8 cellular contexts compared by ENCODE assay signal in genomic region chr3:150410311-150411105, GRCh38. TPM values are rescaled to one million over a fixed set of nuclear protein-coding genes. Genes with fewer than 3 reads are reported as not detected.
DNase-seq lines count a peak whose midpoint lies in the region; ATAC-seq, FAIRE-seq and TF ChIP-seq lines count a peak whose summit lies in the region.

No MANE protein-coding gene starts in this region.

- H3K27ac Mint-ChIP-seq in activated naive CD4-positive, alpha-beta T cell treated with anti-CD3 and anti-CD28 coated beads, Interleukin-2, amount 50 U/mL, for 72 hours: peak overlapping the region; percentile 36 to 98
- H3K27ac Mint-ChIP-seq in glutamatergic neuron (ENCODE audit: unreplicated experiment): peak overlapping the region; percentile 86

- H3K27me3 ChIP-seq in H7 (ENCODE audit: control insufficient read depth, insufficient read depth, low read length): no peaks in the 10 kb centered on the region

- FAIRE-seq in RCC 7860 (lab: Jason Lieb, UNC): no peak

- no peaks in the 10 kb centered on the region; the same call in 1 of the 2 replicates for H3K36me3 ChIP-seq in H7 (replicated peaks; ENCODE audit: control insufficient read depth, insufficient read depth, low read length)

- peak overlapping the region; percentile 87 for H3K4me3 ChIP-seq in H7 (ENCODE audit: insufficient read depth, low read depth, low read length)

- DNase-seq in H7 (peak; percentile 51), RCC 7860 (ENCODE audit: low spot score) (peak; percentile 39), glutamatergic neuron (peak; percentile 45), occipital lobe (lab: John Stamatoyannopoulos, UW) (peak; percentile 15), NCI-H2196 treated with DMSO at 0.1 percent for 48 hours (lab: John Stamatoyannopoulos, UW; ENCODE audit: unreplicated experiment) (no peak)
- DNase-seq in activated naive CD4-positive, alpha-beta T cell treated with anti-CD3 and anti-CD28 coated beads, Interleukin-2, amount 50 U/mL, for 72 hours (ENCODE audit: low spot score in 2 of 2): peak; percentile 39 to 58

- peaks cover 9% of the 10 kb centered on the region for H3K4me1 Mint-ChIP-seq in glutamatergic neuron (ENCODE audit: low read depth, unreplicated experiment)

- H3K27me3 Mint-ChIP-seq in glutamatergic neuron (ENCODE audit: unreplicated experiment): peaks cover 13% of the 10 kb centered on the region

- H3K4me3 Mint-ChIP-seq in glutamatergic neuron (ENCODE audit: unreplicated experiment): peak overlapping the region; percentile 93

- ATAC-seq in activated naive CD4-positive, alpha-beta T cell treated with anti-CD3 and anti-CD28 coated beads, Interleukin-2, amount 50 U/mL, for 72 hours: peak in 1 of 2 donors; percentile 12
- no peak for ATAC-seq in HG02981 (IDR thresholded peaks at IDR 0.05; ENCODE audit: unreplicated experiment)

- peaks cover 19 to 32% of the 10 kb centered on the region in 2 donors for H3K36me3 Mint-ChIP-seq in activated naive CD4-positive, alpha-beta T cell treated with anti-CD3 and anti-CD28 coated beads, Interleukin-2, amount 50 U/mL, for 72 hours
- H3K36me3 Mint-ChIP-seq in glutamatergic neuron (ENCODE audit: unreplicated experiment): peaks cover 7% of the 10 kb centered on the region

- TF ChIP-seq CTCF in C4-2B (conservative IDR thresholded peaks at IDR 0.05) (peak; percentile 64), glutamatergic neuron (IDR thresholded peaks at IDR 0.05; ENCODE audit: partially characterized antibody, unreplicated experiment) (no peak)

- no peaks in the 10 kb centered on the region for H3K9me3 Mint-ChIP-seq in activated naive CD4-positive, alpha-beta T cell treated with anti-CD3 and anti-CD28 coated beads, Interleukin-2, amount 50 U/mL, for 72 hours
- peaks cover 22% of the 10 kb centered on the region for H3K9me3 Mint-ChIP-seq in glutamatergic neuron (ENCODE audit: unreplicated experiment)

- peak overlapping the region; percentile 99 for H3K27ac ChIP-seq in C4-2B

RNA-seq across cellular contexts. Expression of gene TSC22D2, which starts 2.4 kb away (rescaled TPM):
- total RNA-seq in H7 (2014; rRNA removed; shearing (Covaris generic)): 5.8 and 6.1 TPM in 2 replicates
- total RNA-seq in activated naive CD4-positive, alpha-beta T cell treated with anti-CD3 and anti-CD28 coated beads, Interleukin-2, amount 50 U/mL, for 72 hours: 10 to 100 TPM; 12.2 to 28.8 TPM
- total RNA-seq in glutamatergic neuron (ENCODE audit: unreplicated experiment) (87.3 TPM), occipital lobe (22.0 TPM)
